ENCODE assay signal across 2 cellular contexts in the genomic region with DNA sequence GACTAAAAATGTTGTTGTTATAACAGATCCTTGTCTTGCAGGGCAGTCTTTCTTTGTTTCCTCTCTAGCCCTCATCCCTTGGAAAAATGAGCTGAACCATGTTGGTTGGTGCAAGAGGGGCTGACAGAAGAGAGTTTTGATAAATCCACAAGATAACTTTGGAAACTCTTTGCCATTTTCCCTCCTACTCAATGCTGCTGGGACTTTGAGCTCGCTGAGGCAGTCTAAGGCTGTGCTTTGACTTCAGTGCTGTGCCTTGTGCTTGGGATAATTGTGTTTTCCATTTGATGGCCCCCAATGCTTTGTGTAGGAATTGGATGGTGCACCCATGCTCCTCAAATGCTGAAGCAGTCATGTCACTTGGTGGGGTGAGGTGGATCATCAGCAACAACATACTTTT.
A peak's percentile ranks its signal among the peaks of the same experiment; 100 is the strongest.
TF ChIP-seq lines count a peak whose summit lies in the region.

No MANE protein-coding gene starts in this region.

TF ChIP-seq in HEK293, 187 proteins besides CTCF, POLR2A, EP300 and RAD21 (continued from another document):
- TF ChIP-seq, protein P1, sequence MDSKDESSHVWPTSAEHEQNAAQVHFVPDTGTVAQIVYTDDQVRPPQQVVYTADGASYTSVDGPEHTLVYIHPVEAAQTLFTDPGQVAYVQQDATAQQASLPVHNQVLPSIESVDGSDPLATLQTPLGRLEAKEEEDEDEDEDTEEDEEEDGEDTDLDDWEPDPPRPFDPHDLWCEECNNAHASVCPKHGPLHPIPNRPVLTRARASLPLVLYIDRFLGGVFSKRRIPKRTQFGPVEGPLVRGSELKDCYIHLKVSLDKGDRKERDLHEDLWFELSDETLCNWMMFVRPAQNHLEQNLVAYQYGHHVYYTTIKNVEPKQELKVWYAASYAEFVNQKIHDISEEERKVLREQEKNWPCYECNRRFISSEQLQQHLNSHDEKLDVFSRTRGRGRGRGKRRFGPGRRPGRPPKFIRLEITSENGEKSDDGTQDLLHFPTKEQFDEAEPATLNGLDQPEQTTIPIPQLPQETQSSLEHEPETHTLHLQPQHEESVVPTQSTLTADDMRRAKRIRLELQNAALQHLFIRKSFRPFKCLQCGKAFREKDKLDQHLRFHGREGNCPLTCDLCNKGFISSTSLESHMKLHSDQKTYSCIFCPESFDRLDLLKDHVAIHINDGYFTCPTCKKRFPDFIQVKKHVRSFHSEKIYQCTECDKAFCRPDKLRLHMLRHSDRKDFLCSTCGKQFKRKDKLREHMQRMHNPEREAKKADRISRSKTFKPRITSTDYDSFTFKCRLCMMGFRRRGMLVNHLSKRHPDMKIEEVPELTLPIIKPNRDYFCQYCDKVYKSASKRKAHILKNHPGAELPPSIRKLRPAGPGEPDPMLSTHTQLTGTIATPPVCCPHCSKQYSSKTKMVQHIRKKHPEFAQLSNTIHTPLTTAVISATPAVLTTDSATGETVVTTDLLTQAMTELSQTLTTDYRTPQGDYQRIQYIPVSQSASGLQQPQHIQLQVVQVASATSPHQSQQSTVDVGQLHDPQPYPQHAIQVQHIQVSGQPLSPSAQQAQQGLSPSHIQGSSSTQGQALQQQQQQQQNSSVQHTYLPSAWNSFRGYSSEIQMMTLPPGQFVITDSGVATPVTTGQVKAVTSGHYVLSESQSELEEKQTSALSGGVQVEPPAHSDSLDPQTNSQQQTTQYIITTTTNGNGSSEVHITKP (tag by site-specific recombination; IDR thresholded peaks at IDR 0.05), result peak; percentile 97
TF ChIP-seq in HEK293: peak in this region for 1.

TF ChIP-seq in K562, 482 proteins besides CTCF, POLR2A, EP300 and RAD21:
- TF ChIP-seq, protein P2, sequence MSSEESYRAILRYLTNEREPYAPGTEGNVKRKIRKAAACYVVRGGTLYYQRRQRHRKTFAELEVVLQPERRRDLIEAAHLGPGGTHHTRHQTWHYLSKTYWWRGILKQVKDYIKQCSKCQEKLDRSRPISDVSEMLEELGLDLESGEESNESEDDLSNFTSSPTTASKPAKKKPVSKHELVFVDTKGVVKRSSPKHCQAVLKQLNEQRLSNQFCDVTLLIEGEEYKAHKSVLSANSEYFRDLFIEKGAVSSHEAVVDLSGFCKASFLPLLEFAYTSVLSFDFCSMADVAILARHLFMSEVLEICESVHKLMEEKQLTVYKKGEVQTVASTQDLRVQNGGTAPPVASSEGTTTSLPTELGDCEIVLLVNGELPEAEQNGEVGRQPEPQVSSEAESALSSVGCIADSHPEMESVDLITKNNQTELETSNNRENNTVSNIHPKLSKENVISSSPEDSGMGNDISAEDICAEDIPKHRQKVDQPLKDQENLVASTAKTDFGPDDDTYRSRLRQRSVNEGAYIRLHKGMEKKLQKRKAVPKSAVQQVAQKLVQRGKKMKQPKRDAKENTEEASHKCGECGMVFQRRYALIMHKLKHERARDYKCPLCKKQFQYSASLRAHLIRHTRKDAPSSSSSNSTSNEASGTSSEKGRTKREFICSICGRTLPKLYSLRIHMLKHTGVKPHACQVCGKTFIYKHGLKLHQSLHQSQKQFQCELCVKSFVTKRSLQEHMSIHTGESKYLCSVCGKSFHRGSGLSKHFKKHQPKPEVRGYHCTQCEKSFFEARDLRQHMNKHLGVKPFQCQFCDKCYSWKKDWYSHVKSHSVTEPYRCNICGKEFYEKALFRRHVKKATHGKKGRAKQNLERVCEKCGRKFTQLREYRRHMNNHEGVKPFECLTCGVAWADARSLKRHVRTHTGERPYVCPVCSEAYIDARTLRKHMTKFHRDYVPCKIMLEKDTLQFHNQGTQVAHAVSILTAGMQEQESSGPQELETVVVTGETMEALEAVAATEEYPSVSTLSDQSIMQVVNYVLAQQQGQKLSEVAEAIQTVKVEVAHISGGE (CRISPR knock-in tag; IDR thresholded peaks at IDR 0.05), result no peak
- TF ChIP-seq, protein P1 (IDR thresholded peaks at IDR 0.05; ENCODE audit: partially characterized antibody), result peak; percentile 51
- no peak for TF ChIP-seq RBM39 (optimal IDR thresholded peaks at IDR 0.05; ENCODE audit: low read depth, low read length)
- no peak for TF ChIP-seq HBP1 (CRISPR knock-in tag; IDR thresholded peaks at IDR 0.05)
- TF ChIP-seq ZNF699 (CRISPR knock-in tag; IDR thresholded peaks at IDR 0.05; ENCODE audit: insufficient replicate concordance), result no peak
- TF ChIP-seq, protein P3, sequence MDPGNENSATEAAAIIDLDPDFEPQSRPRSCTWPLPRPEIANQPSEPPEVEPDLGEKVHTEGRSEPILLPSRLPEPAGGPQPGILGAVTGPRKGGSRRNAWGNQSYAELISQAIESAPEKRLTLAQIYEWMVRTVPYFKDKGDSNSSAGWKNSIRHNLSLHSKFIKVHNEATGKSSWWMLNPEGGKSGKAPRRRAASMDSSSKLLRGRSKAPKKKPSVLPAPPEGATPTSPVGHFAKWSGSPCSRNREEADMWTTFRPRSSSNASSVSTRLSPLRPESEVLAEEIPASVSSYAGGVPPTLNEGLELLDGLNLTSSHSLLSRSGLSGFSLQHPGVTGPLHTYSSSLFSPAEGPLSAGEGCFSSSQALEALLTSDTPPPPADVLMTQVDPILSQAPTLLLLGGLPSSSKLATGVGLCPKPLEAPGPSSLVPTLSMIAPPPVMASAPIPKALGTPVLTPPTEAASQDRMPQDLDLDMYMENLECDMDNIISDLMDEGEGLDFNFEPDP (CRISPR knock-in tag; IDR thresholded peaks at IDR 0.05), result no peak
- TF ChIP-seq HCFC1 (IDR thresholded peaks at IDR 0.05; ENCODE audit: low read depth, low read length), result no peak
- TF ChIP-seq BMI1 (IDR thresholded peaks at IDR 0.05; ENCODE audit: low read length), result no peak
- TF ChIP-seq RNF219 (CRISPR knock-in tag; IDR thresholded peaks at IDR 0.05), result no peak
